21 cellular contexts compared by ENCODE assay signal in the genomic region with DNA sequence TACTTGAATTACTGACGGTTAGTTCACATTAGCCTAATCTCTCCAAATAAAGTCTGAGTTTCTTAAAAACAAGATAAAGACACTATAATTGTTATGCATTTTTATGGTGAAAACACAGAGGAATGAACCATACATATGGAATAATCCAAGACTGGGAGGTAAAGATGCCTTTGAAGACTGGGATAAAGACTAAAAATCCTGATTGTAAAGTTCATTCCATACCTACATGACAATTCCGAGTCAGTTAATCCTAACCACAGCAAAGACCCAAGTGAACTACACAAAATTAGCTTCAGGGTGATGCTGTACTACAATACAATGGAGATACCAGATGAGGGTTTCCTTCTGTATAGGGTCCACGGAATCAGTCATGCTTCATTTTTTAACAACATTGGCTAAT. TPM values are rescaled to one million over a fixed set of nuclear protein-coding genes. Genes with fewer than 3 reads are reported as not detected.
DNase-seq lines count a peak whose midpoint lies in the region; ATAC-seq, FAIRE-seq and TF ChIP-seq lines count a peak whose summit lies in the region.
"Had no signal": no experiment of that assay in that cellular context is flagged by ENCODE, and none has a peak within 500 bp of the region (broad histone marks: within the 10 kb centered on the region; RNA-seq: fewer than 3 reads in every experiment).

No MANE protein-coding gene starts in this region.

- H3K9me3 ChIP-seq in GM12878 (replicated peaks; ENCODE audit: control insufficient read depth, insufficient read depth, low read length) (no peaks in the 10 kb centered on the region; the same call in 2 of the 3 replicates), mesodermal cell (ENCODE audit: control insufficient read depth, low read length) (no peaks in the 10 kb centered on the region), kidney (ENCODE audit: control insufficient read depth in 1 of 2, low read length in 2 of 2) (no peaks in the 10 kb centered on the region), upper lobe of right lung (no peaks in the 10 kb centered on the region)
- H3K9me3 ChIP-seq: BLaER1, uterus had no signal

- TF ChIP-seq CTCF in GM12878 (IDR thresholded peaks at IDR 0.05 in 2 of 3, conservative IDR thresholded peaks at IDR 0.05 in 1 of 3; ENCODE audit: control insufficient read depth in 2 of 3, extremely low read depth in 1 of 3, insufficient read depth in 1 of 3, low read depth in 3 of 3, low read length in 3 of 3) (no peak), kidney (IDR thresholded peaks at IDR 0.05; ENCODE audit: borderline replicate concordance, extremely low read depth, insufficient read depth) (no peak), upper lobe of right lung (IDR thresholded peaks at IDR 0.05) (no peak)

- H3K9ac ChIP-seq in GM12878 (ENCODE audit: control insufficient read depth, insufficient read depth, low read length): no peak overlapping the region
- no peak overlapping the region for H3K9ac ChIP-seq in kidney (ENCODE audit: low read length in 2 of 2)
- H3K9ac ChIP-seq: BLaER1 had no signal

- SMC1A ChIA-PET in GM12878 (lab: Charles Lee; ENCODE audit: uncharacterized antibody, unreplicated experiment): interaction anchor here (0.6 to 1.6 kb wide), 3 partner anchors 12 to 624 kb away, joined by 3 to 6 read pairs (median 3); no protein-coding TSS in a partner anchor

- in situ Hi-C loops in GM12878 (cut with MboI): no loop called here

- POLR2A ChIA-PET in GM12878 (lab: Charles Lee): no interaction called here

- ATAC-seq in GM12878 (0 out of 3 replicates have a peak, but pooled peaks have one; percentile 10), upper lobe of right lung (no peak), GM18870 (IDR thresholded peaks at IDR 0.05; ENCODE audit: unreplicated experiment) (no peak), HG03095 (IDR thresholded peaks at IDR 0.05; ENCODE audit: unreplicated experiment) (no peak)
- ATAC-seq: left colon, Right ventricle myocardium inferior, WTC11 had no signal

- no peak overlapping the region for H3K27ac ChIP-seq in GM12878 (ENCODE audit: control insufficient read depth, insufficient read depth)
- peak overlapping the region; percentile 55 for H3K27ac ChIP-seq in mesodermal cell (ENCODE audit: low read depth, low read length, severe bottlenecking)
- no peak overlapping the region for H3K27ac ChIP-seq in kidney (ENCODE audit: low read depth in 2 of 2, low read length in 2 of 2)
- H3K27ac ChIP-seq in upper lobe of right lung: no peak overlapping the region
- H3K27ac ChIP-seq: BLaER1, uterus had no signal

- intact Hi-C loops in GM12878 (cut with micrococcal nuclease; ENCODE audit: unreplicated experiment) (no loop called here), kidney (cut with DNase I) (no loop called here), upper lobe of right lung (cut with DNase I) (no loop called here)

- CTCF ChIA-PET in GM12878 (lab: Yijun Ruan, JAX): interaction anchor here (0.6 to 3.0 kb wide), 6 partner anchors 12 to 844 kb away, joined by 3 to 16 read pairs (median 4); no protein-coding TSS in a partner anchor

- 84% methylated on average over 3 of the region's 3 CpGs for WGBS in GM12878 (ENCODE audit: insufficient coverage, insufficient replicate concordance, low lambda C conversion rate, missing lambda C conversion rate)
- WGBS in mesodermal cell (ENCODE audit: insufficient coverage in 2 of 2), 2 experiments: 100% methylated on average over 1 of the region's 3 CpGs; no CpG with 5 or more reads in 1 of the 2 experiments

- no TSS peak for BruUV-seq in GM12878 (replicated peaks; lab: Mats Ljungman, UMichigan)

- H3K36me3 ChIP-seq in GM12878 (ENCODE audit: control insufficient read depth in 2 of 2, insufficient read depth in 2 of 2, low read length in 1 of 2) (no peaks in the 10 kb centered on the region), mesodermal cell (ENCODE audit: control insufficient read depth, insufficient read depth, low read length) (no peaks in the 10 kb centered on the region), kidney (ENCODE audit: control insufficient read depth in 1 of 2, insufficient read depth in 2 of 2, low read length in 2 of 2) (no peaks in the 10 kb centered on the region), upper lobe of right lung (no peaks in the 10 kb centered on the region)
- H3K36me3 ChIP-seq: uterus had no signal

- no peak for FAIRE-seq in GM12878 (lab: Jason Lieb, UNC)
- FAIRE-seq in kidney (lab: Jason Lieb, UNC): no peak

- no peaks in the 10 kb centered on the region for H4K20me1 ChIP-seq in GM12878 (ENCODE audit: control insufficient read depth, insufficient read depth)

- peaks cover 77% of the 10 kb centered on the region for H3K79me2 ChIP-seq in GM12878 (ENCODE audit: control insufficient read depth, insufficient read depth, low read length)

- no peak for TF ChIP-seq EP300 in GM12878 (IDR thresholded peaks at IDR 0.05; ENCODE audit: borderline replicate concordance in 1 of 2, control insufficient read depth in 1 of 2, low read depth in 2 of 2, low read length in 2 of 2)

- TF ChIP-seq RAD21 in GM12878 (IDR thresholded peaks at IDR 0.05; ENCODE audit: insufficient read depth, low read depth, low read length): no peak

- no peak overlapping the region for H2AFZ ChIP-seq in GM12878 (ENCODE audit: control insufficient read depth, low read depth, low read length)

- peak overlapping the region; percentile 35; the same call in 1 of the 2 replicates for H3K4me2 ChIP-seq in GM12878 (ENCODE audit: control insufficient read depth, insufficient read depth)
- H3K4me2 ChIP-seq: BLaER1 had no signal

- TF ChIP-seq POLR2A in GM12878 (IDR thresholded peaks at IDR 0.05; ENCODE audit: low read depth, low read length): no peak

- DNase-seq in EL: peak; percentile 44
- peak; percentile 32 for DNase-seq in LHCN-M2 (ENCODE audit: low read depth)
- no peak for DNase-seq in GM12878 (ENCODE audit: low read depth, low spot score)
- no peak for DNase-seq in kidney
- DNase-seq in upper lobe of right lung: no peak
- DNase-seq: activated naive CD4-positive, alpha-beta T cell treated with anti-CD3 and anti-CD28 coated beads for 36 hours; amygdala; GOT3; left colon; NCI-H1105 treated with DMSO at 0.1 percent for 48 hours; NCI-H2081; NCI-H774; stimulated activated CD4-positive, alpha-beta T cell treated with anti-CD3 and anti-CD28 coated beads, Interleukin-4, amount 100 ng/mL, for 4 hours; stimulated activated naive CD4-positive, alpha-beta T cell; uterus had no signal

- no peaks in the 10 kb centered on the region for H3K4me1 ChIP-seq in GM12878 (ENCODE audit: control insufficient read depth, insufficient read depth, low read length)
- peaks cover 16% of the 10 kb centered on the region for H3K4me1 ChIP-seq in mesodermal cell (ENCODE audit: control insufficient read depth, insufficient read depth, low read length, poor library complexity, severe bottlenecking)
- H3K4me1 ChIP-seq in kidney (ENCODE audit: control insufficient read depth in 1 of 2, insufficient read depth in 1 of 2, low read depth in 1 of 2, low read length in 2 of 2): peaks cover 2 to 5% of the 10 kb centered on the region in 2 donors
- peaks cover 20% of the 10 kb centered on the region for H3K4me1 ChIP-seq in upper lobe of right lung
- H3K4me1 ChIP-seq: uterus had no signal

- H3K27me3 ChIP-seq in GM12878 (replicated peaks in 1 of 2; ENCODE audit: control insufficient read depth in 2 of 2, insufficient read depth in 2 of 2, low read length in 1 of 2): no peaks in the 10 kb centered on the region
- H3K27me3 ChIP-seq in upper lobe of right lung: no peaks in the 10 kb centered on the region
- H3K27me3 ChIP-seq: BLaER1, uterus had no signal

- RAD21 ChIA-PET in GM12878 (lab: Charles Lee; ENCODE audit: unreplicated experiment): interaction anchor here (1.0 kb wide), 1 partner anchor 66 kb away, joined by 5 read pairs; no protein-coding TSS in a partner anchor

- H3K4me3 ChIP-seq in GM12878: no peak overlapping the region
- H3K4me3 ChIP-seq in mesodermal cell (ENCODE audit: extremely low read depth, insufficient read depth, low read length, poor library complexity, severe bottlenecking): no peak overlapping the region
- no peak overlapping the region for H3K4me3 ChIP-seq in kidney (ENCODE audit: low read length in 2 of 2)
- no peak overlapping the region for H3K4me3 ChIP-seq in upper lobe of right lung
- H3K4me3 ChIP-seq: BLaER1, uterus had no signal

TF ChIP-seq in GM12878, 131 proteins besides CTCF, POLR2A, EP300 and RAD21 (continues in another document):
- no peak for TF ChIP-seq ELK1 (IDR thresholded peaks at IDR 0.05; ENCODE audit: low read depth, low read length)
- no peak for TF ChIP-seq HCFC1 (IDR thresholded peaks at IDR 0.05; ENCODE audit: low read length)
- TF ChIP-seq BCL11A (IDR thresholded peaks at IDR 0.05; ENCODE audit: low read depth, low read length): no peak

RNA-seq across cellular contexts. Expression of gene AP3B1, which starts 6.3 kb away (rescaled TPM):
- total RNA-seq in LHCN-M2 (2014; rRNA removed) (51.9 and 64.6 TPM in 2 replicates), GM12878 (2014; rRNA removed) (59.5 and 71.3 TPM in 2 replicates), GM12878 (2014; rRNA removed; fragmentation: Illumina TruSeq; extraction: Trizol) (70.8 and 75.6 TPM in 2 replicates), GM12878 (2021) (46.6 and 50.1 TPM in 2 replicates), kidney (49.3 TPM), upper lobe of right lung (32.9 TPM)
- polyA plus RNA-seq in LHCN-M2 (2012): 33.5 TPM
- 138 and 154 TPM in 2 replicates for total RNA-seq in GM12878 (2013; cell fraction: nucleolus; rRNA removed)
- 34.1 TPM for polyA plus RNA-seq in GM12878 (2011; ENCODE audit: low read depth)
- polyA plus RNA-seq in GM12878 (2011; rRNA removed) (58.3 and 74.3 TPM in 2 replicates), GM12878 (2014; fragmentation: Illumina TruSeq; extraction: Trizol) (66.4 and 70.3 TPM in 2 replicates), GM12878 (2014; fragmentation: Nextera tagmentation; extraction: Ambion mirVana) (10 to 100 TPM; 32.8 to 36.2 TPM), GM12878 (2014; rRNA removed) (26.2 and 30.9 TPM in 2 replicates), GM12878 (2016; fragmentation: Nextera tagmentation; extraction: Ambion mirVana) (10 to 100 TPM; 41.8 to 45.4 TPM), kidney (ENCODE audit: insufficient read depth, low read depth, low replicate concordance) (53.2 TPM)
- 28.3 and 37.4 TPM in 2 replicates for polyA plus RNA-seq in GM12878 (2011; cell fraction: cytosol; rRNA removed)
- polyA plus RNA-seq in GM12878 (2011; cell fraction: nucleus; rRNA removed): 25.4 and 27.2 TPM in 2 replicates
- 33.0 and 44.8 TPM in 2 replicates for polyA plus RNA-seq in GM12878 (2012)
- polyA minus RNA-seq in GM12878 (2011; rRNA and poly(A)+ RNA removed): 60.5 and 63.3 TPM in 2 replicates
- 15.0 and 21.5 TPM in 2 replicates for polyA minus RNA-seq in GM12878 (2011; cell fraction: cytosol; rRNA and poly(A)+ RNA removed)
- polyA minus RNA-seq in GM12878 (2011; cell fraction: nucleus; rRNA and poly(A)+ RNA removed): 44.2 and 73.4 TPM in 2 replicates
- polyA plus RNA-seq in mesodermal cell (2013, experiment 1 of 2): 68.0 TPM
- 75.7 TPM for polyA plus RNA-seq in mesodermal cell (2013, experiment 2 of 2)

Comparison
In these comparisons a context has a peak if more than half of its experiments do, and no peak if none do; other contexts are left out.
1. DNase-seq: peak in EL (single experiment) and LHCN-M2 (single experiment); none in GM12878 (single experiment), kidney (single experiment) and upper lobe of right lung (single experiment).